Comparison of ENCODE assay signal across 21 cellular contexts in the genomic region with DNA sequence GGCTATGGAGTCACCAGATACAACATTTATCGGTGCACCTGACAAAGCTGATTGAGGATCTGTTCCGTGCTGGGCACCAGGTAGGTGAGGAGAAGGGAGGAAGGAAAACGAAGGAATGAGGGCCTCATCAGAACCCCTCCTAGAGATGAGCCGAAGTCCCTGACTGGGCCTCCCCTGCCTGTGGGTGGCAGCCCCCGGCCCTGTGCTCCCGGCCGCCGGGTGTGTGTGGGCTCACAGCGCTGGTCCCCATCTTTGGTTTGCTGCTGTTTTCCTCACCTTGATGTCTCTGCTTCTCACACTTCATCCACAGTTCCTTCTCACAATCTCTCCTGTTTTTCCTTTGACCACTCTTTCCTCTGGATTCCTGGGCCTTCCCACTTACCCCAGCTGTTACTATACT. TPM values are rescaled to one million over a fixed set of nuclear protein-coding genes. Genes with fewer than 3 reads are reported as not detected.
"Had no signal": no experiment of that assay in that cellular context is flagged by ENCODE, and none has a peak within 500 bp of the region (broad histone marks: within the 10 kb centered on the region; RNA-seq: fewer than 3 reads in every experiment).

No MANE protein-coding gene starts in this region.

- H3K27ac Mint-ChIP-seq: activated B cell treated with CpG ODN at 0.5 μM for 24 hours; activated naive CD8-positive, alpha-beta T cell treated with anti-CD3 and anti-CD28 coated beads, Interleukin-2, amount 10 ng/mL, durations not matched to agents 7 days and 5 days; mesothelial cell of epicardium; type B pancreatic cell had no signal

- H3K9me3 ChIP-seq: body of pancreas, gastrocnemius medialis, ovary, psoas muscle, SK-N-SH, testis had no signal

- H3K36me3 ChIP-seq: ovary had no signal

- H3K4me1 Mint-ChIP-seq: mesothelial cell of epicardium, neural crest cell had no signal

- H3K4me3 ChIP-seq: body of pancreas, dorsolateral prefrontal cortex, gastrocnemius medialis, lung, ovary, psoas muscle, testis had no signal

- DNase-seq: activated B cell treated with CpG ODN at 0.5 μM for 24 hours; activated CD4-positive, alpha-beta T cell treated with anti-CD3 and anti-CD28 coated beads for 48 hours; activated effector memory CD4-positive, alpha-beta T cell treated with Interleukin-2 at 50 U/mL for 16 hours; activated naive CD8-positive, alpha-beta T cell treated with anti-CD3 and anti-CD28 coated beads, Interleukin-2, amount 10 ng/mL, durations not matched to agents 7 days and 5 days; body of pancreas; dorsolateral prefrontal cortex; gastrocnemius medialis; head of caudate nucleus; kidney; ovary; psoas muscle; right cardiac atrium; SK-N-SH; stimulated activated CD4-positive, alpha-beta T cell treated with anti-CD3 and anti-CD28 coated beads, Interleukin-2, amount 100 ng/mL, for 24 hours; testis had no signal

- ATAC-seq: body of pancreas, esophagus mucosa, gastrocnemius medialis, left lobe of liver, psoas muscle, right cardiac atrium had no signal

- H3K4me1 ChIP-seq: body of pancreas, gastrocnemius medialis, psoas muscle had no signal

- H3K9ac ChIP-seq: SK-N-SH had no signal

- H3K4me3 Mint-ChIP-seq: activated B cell treated with CpG ODN at 0.5 μM for 24 hours; activated naive CD8-positive, alpha-beta T cell treated with anti-CD3 and anti-CD28 coated beads, Interleukin-2, amount 10 ng/mL, durations not matched to agents 7 days and 5 days; mesothelial cell of epicardium; neural crest cell; type B pancreatic cell had no signal

- H3K27me3 ChIP-seq: body of pancreas, dorsolateral prefrontal cortex, gastrocnemius medialis, ovary, testis had no signal

- H3K9me3 Mint-ChIP-seq: activated B cell treated with CpG ODN at 0.5 μM for 24 hours; activated naive CD8-positive, alpha-beta T cell treated with anti-CD3 and anti-CD28 coated beads, Interleukin-2, amount 10 ng/mL, durations not matched to agents 7 days and 5 days; neural crest cell; type B pancreatic cell had no signal

- H3K27me3 Mint-ChIP-seq: activated B cell treated with CpG ODN at 0.5 μM for 24 hours; activated naive CD8-positive, alpha-beta T cell treated with anti-CD3 and anti-CD28 coated beads, Interleukin-2, amount 10 ng/mL, durations not matched to agents 7 days and 5 days; type B pancreatic cell had no signal

- H3K27ac ChIP-seq: body of pancreas, gastrocnemius medialis, ovary, psoas muscle, testis had no signal

RNA-seq across cellular contexts. Expression of a gene that starts 45.0 kb away (rescaled TPM):
- total RNA-seq: esophagus mucosa, neural crest cell had no signal
